10 cellular contexts compared by ENCODE assay signal in the genomic region with DNA sequence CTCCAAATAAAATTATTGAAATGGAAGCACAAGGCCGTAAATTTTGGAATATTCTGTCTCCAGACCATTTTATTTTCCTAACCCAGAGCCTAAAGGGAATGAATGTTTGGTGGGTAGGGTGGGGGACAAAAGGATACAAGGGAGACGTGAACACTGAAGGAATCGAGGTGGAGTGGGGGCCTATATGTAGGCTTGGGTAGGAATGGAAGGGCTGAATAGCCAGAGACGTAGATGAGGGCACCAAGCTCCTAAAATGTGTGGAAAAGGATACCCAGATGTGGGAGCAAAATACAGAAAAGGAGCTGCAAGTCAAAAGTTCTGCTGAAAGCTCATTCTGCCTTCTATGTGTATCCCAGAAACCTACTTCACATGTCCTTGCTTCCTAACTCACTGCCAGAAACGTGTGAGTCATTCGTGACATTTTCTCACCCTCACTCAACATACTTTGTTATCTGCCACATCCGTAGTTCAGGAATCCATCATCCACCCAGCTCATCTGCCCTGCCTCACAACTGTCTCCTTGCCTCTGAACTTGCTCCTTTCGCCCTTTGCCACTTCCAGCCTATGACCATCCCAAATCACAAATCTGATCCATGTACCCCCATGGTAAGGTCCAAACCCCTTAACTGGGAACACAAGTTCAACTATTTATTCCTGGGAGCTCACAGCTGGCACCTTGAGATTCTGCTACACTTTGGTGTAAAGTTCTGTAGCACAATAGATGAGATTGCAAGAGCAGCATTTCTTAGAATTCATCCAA.
DNase-seq lines count a peak whose midpoint lies in the region; ATAC-seq, FAIRE-seq and TF ChIP-seq lines count a peak whose summit lies in the region.
"Had no signal": no experiment of that assay in that cellular context is flagged by ENCODE, and none has a peak within 500 bp of the region (broad histone marks: within the 10 kb centered on the region; RNA-seq: fewer than 3 reads in every experiment).

No MANE protein-coding gene starts in this region.

- no peak for TF ChIP-seq CTCF in astrocyte of the spinal cord (IDR thresholded peaks at IDR 0.05; ENCODE audit: low read depth, low read length)

- in situ Hi-C loops in astrocyte of the spinal cord (cut with HindIII; ENCODE audit: low sequenced_read_pairs) = no loop called here

- no peak for ATAC-seq in GM21528 (IDR thresholded peaks at IDR 0.05; ENCODE audit: low FRiP score, unreplicated experiment)

- peak; percentile 93 for FAIRE-seq in urothelium cell line (lab: Jason Lieb, UNC)

- no peak overlapping the region for H3K4me3 ChIP-seq in astrocyte of the spinal cord (ENCODE audit: low read depth, low read length)

- DNase-seq in DMS53 (lab: John Stamatoyannopoulos, UW) (peak; percentile 25), DMS53 treated with DMSO at 0.1 percent for 48 hours (lab: John Stamatoyannopoulos, UW; ENCODE audit: unreplicated experiment) (no peak), astrocyte of the spinal cord (ENCODE audit: low read depth, low spot score) (peak; percentile 85), hepatic stellate cell (ENCODE audit: low spot score) (peak; percentile 47), urothelium cell line (ENCODE audit: low spot score) (peak; percentile 71), NCI-H2081 (lab: John Stamatoyannopoulos, UW) (no peak), COLO668 (lab: John Stamatoyannopoulos, UW; ENCODE audit: unreplicated experiment) (no peak)
- DNase-seq: central memory CD4-positive, alpha-beta T cell; NCI-H69 had no signal

Comparison
In these comparisons a context has a peak if more than half of its experiments do, and no peak if none do; other contexts are left out.
1. DNase-seq: peak in DMS53 (single experiment), astrocyte of the spinal cord (single experiment), hepatic stellate cell (single experiment) and urothelium cell line (single experiment); none in DMS53 treated with DMSO at 0.1 percent for 48 hours (single experiment), NCI-H2081 (0 of 2) and COLO668 (single experiment).